22 cellular contexts compared by ENCODE assay signal in the genomic region with DNA sequence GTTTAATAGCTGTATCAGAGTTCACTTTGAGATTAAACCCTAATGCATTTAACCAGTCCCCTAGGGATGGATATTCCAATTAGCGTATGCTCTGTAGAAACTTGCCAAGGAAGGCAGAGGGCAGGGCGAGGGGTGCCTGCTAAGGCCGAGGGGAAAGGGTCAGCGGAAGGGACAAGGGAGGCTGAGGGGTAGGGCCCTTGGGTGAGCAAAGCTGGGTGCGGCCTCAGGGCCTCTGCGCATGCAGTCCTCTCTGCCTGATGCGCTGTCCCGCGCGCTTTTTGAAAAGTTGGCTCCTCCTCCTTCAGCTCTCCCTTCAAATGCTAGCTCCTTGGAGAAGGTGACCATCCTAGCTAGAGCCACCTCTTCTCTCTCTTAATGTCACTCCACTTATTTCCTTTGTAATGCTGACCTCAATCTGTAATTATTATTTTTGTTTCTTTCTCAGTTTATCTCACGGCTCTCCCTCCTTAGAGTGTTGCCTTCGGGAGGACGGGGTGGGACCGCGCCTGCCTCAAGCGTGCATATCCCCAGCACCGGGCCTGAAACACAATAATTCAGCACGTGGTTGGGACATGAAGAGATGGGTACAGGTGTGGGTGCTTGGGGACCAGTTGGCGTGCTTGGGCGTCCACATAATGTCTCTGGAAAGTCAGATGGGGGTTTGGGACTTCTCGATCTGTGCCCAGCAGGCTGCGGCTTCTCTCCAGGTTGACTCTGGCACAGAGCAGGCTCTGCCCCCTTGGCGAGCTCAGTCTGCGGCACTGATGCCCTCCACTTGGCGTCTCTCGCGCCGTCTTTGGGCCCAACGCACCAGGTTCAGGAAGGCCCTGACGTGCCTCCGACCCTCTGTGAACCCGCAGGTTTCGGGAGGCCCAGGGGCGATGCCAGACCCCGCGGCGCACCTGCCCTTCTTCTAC. TPM values are rescaled to one million over a fixed set of nuclear protein-coding genes. Genes with fewer than 3 reads are reported as not detected.
DNase-seq lines count a peak whose midpoint lies in the region; ATAC-seq and TF ChIP-seq lines count a peak whose summit lies in the region.
"Had no signal": no experiment of that assay in that cellular context is flagged by ENCODE, and none has a peak within 500 bp of the region (broad histone marks: within the 10 kb centered on the region; RNA-seq: fewer than 3 reads in every experiment).

No MANE protein-coding gene starts in this region.

- H3K4me3 ChIP-seq in mucosa of descending colon: no peak overlapping the region
- H3K4me3 ChIP-seq: adrenal gland, sigmoid colon had no signal

- H3K9me3 ChIP-seq in mucosa of descending colon: no peaks in the 10 kb centered on the region
- H3K9me3 ChIP-seq: adrenal gland had no signal

- ATAC-seq in left cardiac atrium: no peak
- no peak for ATAC-seq in left ventricle myocardium superior
- ATAC-seq in mucosa of descending colon: no peak
- ATAC-seq in HG03432 (IDR thresholded peaks at IDR 0.05; ENCODE audit: unreplicated experiment): no peak

- no peaks in the 10 kb centered on the region for H3K36me3 ChIP-seq in mucosa of descending colon (ENCODE audit: low read depth)
- H3K36me3 ChIP-seq: adrenal gland, sigmoid colon had no signal

- TF ChIP-seq CTCF in mucosa of descending colon (IDR thresholded peaks at IDR 0.05) (no peak), HFFc6 (IDR thresholded peaks at IDR 0.05) (no peak), GM10266 (IDR thresholded peaks at IDR 0.05; ENCODE audit: control insufficient read depth, insufficient read depth, low read depth, missing control alignments) (no peak)

- H3K4me1 ChIP-seq in mucosa of descending colon (ENCODE audit: low read depth): no peaks in the 10 kb centered on the region
- H3K4me1 ChIP-seq: adrenal gland, sigmoid colon had no signal

- H3K36me3 Mint-ChIP-seq in HFFc6 (ENCODE audit: low read depth): peaks cover 4% of the 10 kb centered on the region; the same call in 1 of the 2 replicates

- intact Hi-C loops in left cardiac atrium (cut with DNase I) (no loop called here), left ventricle myocardium superior (cut with micrococcal nuclease) (no loop called here), mucosa of descending colon (cut with DNase I, micrococcal nuclease) (no loop called here)

- peaks cover 18% of the 10 kb centered on the region for H3K27me3 Mint-ChIP-seq in HFFc6 (ENCODE audit: insufficient read depth)

- DNase-seq in left cardiac atrium (peak; percentile 16), left ventricle myocardium superior (no peak), NCI-H82 treated with DMSO at 0.1 percent for 48 hours (lab: John Stamatoyannopoulos, UW; ENCODE audit: unreplicated experiment) (peak; percentile 52), mucosa of descending colon (peak in 2 of 3 donors; percentile 11 to 35), HFFc6 (no peak), GM10266 (ENCODE audit: extremely low spot score) (no peak)
- DNase-seq: activated CD4-positive, alpha-beta T cell treated with anti-CD3 and anti-CD28 coated beads for 1 hour; activated effector memory CD4-positive, alpha-beta T cell treated with Interleukin-2 at 50 U/mL for 16 hours; adrenal gland; COR-L47; Kasumi-1; NCI-H2029; NCI-H2227 treated with DMSO at 0.1 percent for 48 hours; SHP77 treated with DMSO at 0.1 percent for 48 hours; sigmoid colon; stimulated activated CD8-positive, alpha-beta memory T cell treated with anti-CD3 and anti-CD28 coated beads, Interleukin-4, amount 100 ng/mL, for 48 hours; substantia nigra had no signal

- no peaks in the 10 kb centered on the region for H3K4me1 Mint-ChIP-seq in HFFc6 (ENCODE audit: low read depth)

- H3K9me3 Mint-ChIP-seq in HFFc6: 0 out of 2 replicates have a peak, but pooled peaks cover 4% of the 10 kb centered on the region
- H3K9me3 Mint-ChIP-seq: dendritic cell treated with granulocyte-macrophage colony-stimulating factor and Interleukin-4, amounts not matched to agents 40 ng/mL and 50 ng/mL, for 4 days had no signal

- no peak overlapping the region for H3K4me3 Mint-ChIP-seq in HFFc6
- H3K4me3 Mint-ChIP-seq: dendritic cell treated with granulocyte-macrophage colony-stimulating factor and Interleukin-4, amounts not matched to agents 40 ng/mL and 50 ng/mL, for 4 days; nephron had no signal

- H3K27ac Mint-ChIP-seq in HFFc6: no peak overlapping the region
- H3K27ac Mint-ChIP-seq: dendritic cell treated with granulocyte-macrophage colony-stimulating factor and Interleukin-4, amounts not matched to agents 40 ng/mL and 50 ng/mL, for 4 days; nephron had no signal

RNA-seq across cellular contexts. Expression of a gene that starts 10.0 kb away (rescaled TPM):
- total RNA-seq in left cardiac atrium: 1 to 10 TPM; 1.6 to 2.6 TPM
- 1.7 TPM for total RNA-seq in left ventricle myocardium superior
- total RNA-seq in mucosa of descending colon: 1 to 10 TPM; 3.5 to 7.5 (median 5.4) TPM
- not detected for total RNA-seq in HFFc6 (2021; fragmentation: NEBNext Ultra II Directional; extraction: Animal tissue kit (Norgen Biotek cat#: 25700))
- total RNA-seq: fibroblast of lung, H1 had no signal

RNA-seq across cellular contexts. Expression of a gene that starts 53.9 kb away (rescaled TPM):
- total RNA-seq in left cardiac atrium (1 to 10 TPM; 2.7 to 3.9 TPM), left ventricle myocardium superior (2.3 TPM), mucosa of descending colon (10 to 100 TPM in 2 of 3 donors, 1 to 10 TPM in 1; 8.7 to 12.5 (median 11.7) TPM)
- total RNA-seq in HFFc6 (2021; fragmentation: NEBNext Ultra II Directional; extraction: Animal tissue kit (Norgen Biotek cat#: 25700)): 1 to 10 TPM in 4 of 6 experiments, under 1 TPM in 2; 0.88 to 2.6 (median 1.2) TPM

RNA-seq across cellular contexts. Expression of a gene that starts 59.6 kb away (rescaled TPM):
- 10 to 100 TPM; 51.0 to 65.3 TPM for total RNA-seq in left cardiac atrium
- total RNA-seq in left ventricle myocardium superior: 60.1 TPM
- total RNA-seq in mucosa of descending colon: 10 to 100 TPM; 63.4 to 79.7 (median 78.3) TPM
- total RNA-seq in HFFc6 (2021; fragmentation: NEBNext Ultra II Directional; extraction: Animal tissue kit (Norgen Biotek cat#: 25700)): 10 to 100 TPM; 63.9 to 76.2 (median 69.2) TPM

Comparison
In these comparisons a context has a peak if more than half of its experiments do, and no peak if none do; other contexts are left out.
1. DNase-seq: peak in left cardiac atrium (single experiment), NCI-H82 treated with DMSO at 0.1 percent for 48 hours (single experiment) and mucosa of descending colon (2 of 3); none in left ventricle myocardium superior (single experiment), HFFc6 (single experiment) and GM10266 (single experiment).